ENCODE assay signal across 14 cellular contexts in the genomic region with DNA sequence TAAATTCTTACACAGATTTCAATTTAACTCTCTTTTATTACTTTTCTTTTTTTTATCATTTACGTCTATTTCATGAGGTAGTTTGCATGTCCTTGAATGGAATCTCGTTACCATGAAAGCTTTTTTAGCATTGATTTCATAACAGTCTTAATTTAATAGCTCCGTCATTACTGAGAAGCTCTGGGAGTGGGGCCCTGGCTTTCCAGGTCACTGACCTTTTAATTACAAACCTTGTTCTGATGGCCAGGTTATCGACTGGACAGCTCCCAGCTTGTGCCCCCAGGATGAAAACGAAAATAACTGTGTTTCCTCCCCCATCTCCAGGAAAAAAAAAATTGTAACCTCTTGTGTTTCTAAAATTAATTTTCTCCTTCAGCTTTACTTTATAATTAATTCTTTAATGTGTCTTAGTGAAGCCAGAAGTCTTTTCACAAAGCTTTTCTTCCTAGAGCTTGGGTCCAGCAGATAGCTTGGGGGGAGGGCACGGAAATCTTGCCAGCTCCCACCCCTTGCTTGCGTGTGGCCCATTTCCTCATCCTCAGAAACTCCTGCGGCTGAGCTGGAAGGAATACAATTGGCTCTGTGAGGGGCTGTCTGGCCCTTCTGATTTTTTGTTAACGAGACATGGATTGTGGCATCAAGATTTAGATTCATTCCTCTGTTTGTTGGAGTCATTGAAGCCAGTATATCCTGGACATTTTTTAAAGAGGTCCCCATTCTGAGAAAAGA.
DNase-seq lines count a peak whose midpoint lies in the region; ATAC-seq and TF ChIP-seq lines count a peak whose summit lies in the region.
"Had no signal": no experiment of that assay in that cellular context is flagged by ENCODE, and none has a peak within 500 bp of the region (broad histone marks: within the 10 kb centered on the region; RNA-seq: fewer than 3 reads in every experiment).

No MANE protein-coding gene starts in this region.

- no peak for TF ChIP-seq POLR2A in adrenal gland (IDR thresholded peaks at IDR 0.05)

- H3K4me3 ChIP-seq in adrenal gland: peak overlapping the region in 1 of 4 donors; percentile 24
- H3K4me3 ChIP-seq in neural progenitor cell: no peak overlapping the region
- H3K4me3 ChIP-seq: K562 had no signal

- no peaks in the 10 kb centered on the region for H3K36me3 Mint-ChIP-seq in glutamatergic neuron (ENCODE audit: unreplicated experiment)
- H3K36me3 Mint-ChIP-seq in neural progenitor cell: peaks cover 17% of the 10 kb centered on the region

- 22 to 31% (median 26%) methylated on average over 9 of the region's 9 CpGs for WGBS in adrenal gland, 4 donors

- CTCF ChIA-PET in HEK293T (lab: Yijun Ruan, JAX): interaction anchor here (0.7 kb wide), 2 partner anchors 21 to 65 kb away, joined by 3 to 5 read pairs; no protein-coding TSS in a partner anchor

- TF ChIP-seq CTCF in adrenal gland (IDR thresholded peaks at IDR 0.05) (no peak), glutamatergic neuron (IDR thresholded peaks at IDR 0.05; ENCODE audit: partially characterized antibody, unreplicated experiment) (no peak), neural progenitor cell (IDR thresholded peaks at IDR 0.05) (no peak)

- H3K4me3 Mint-ChIP-seq in glutamatergic neuron (ENCODE audit: unreplicated experiment): peak overlapping the region; percentile 60
- no peak overlapping the region for H3K4me3 Mint-ChIP-seq in neural progenitor cell
- H3K4me3 Mint-ChIP-seq: stimulated activated memory B cell treated with anti-CD40 and anti-IgM and Interleukin-4, amounts not matched to agents 10 μg/mL and 1 μg/mL and 100 μg/mL, for 72 hours had no signal

- H2AFZ ChIP-seq in neural progenitor cell (replicated peaks): no peak overlapping the region

- POLR2A ChIA-PET in HEK293T (lab: Yijun Ruan, JAX): interaction anchor here (0.7 kb wide), 1 partner anchor 163 kb away, joined by 3 read pairs; no protein-coding TSS in a partner anchor

- peak; percentile 34 for DNase-seq in GM03348 (ENCODE audit: low spot score)
- peak in 6 of 7 donors; percentile 56 to 86 (median 66) for DNase-seq in adrenal gland
- no peak for DNase-seq in glutamatergic neuron
- no peak for DNase-seq in neural progenitor cell (ENCODE audit: low spot score)
- no peak for DNase-seq in stimulated activated CD4-positive, alpha-beta T cell treated with anti-CD3 and anti-CD28 coated beads, Interleukin-4, amount 100 ng/mL, for 24 hours
- no peak for DNase-seq in DMS 273 (lab: John Stamatoyannopoulos, UW; ENCODE audit: unreplicated experiment)
- DNase-seq in HEK293T (ENCODE audit: extremely low spot score): no peak
- DNase-seq: activated effector memory CD4-positive, alpha-beta T cell treated with Interleukin-2 at 50 U/mL for 16 hours; NCI-H1436; RPMI8226; stimulated activated CD4-positive, alpha-beta T cell treated with anti-CD3 and anti-CD28 coated beads, Interleukin-4, amount 100 ng/mL, for 4 hours had no signal

- H3K27ac ChIP-seq in adrenal gland (peak overlapping the region; percentile 54 to 87 (median 72)), neural progenitor cell (no peak overlapping the region)

- H3K27me3 Mint-ChIP-seq in glutamatergic neuron (ENCODE audit: unreplicated experiment) (peaks cover 6% of the 10 kb centered on the region), neural progenitor cell (ENCODE audit: insufficient read depth, low read depth) (peaks cover 2% of the 10 kb centered on the region)
- H3K27me3 Mint-ChIP-seq: stimulated activated memory B cell treated with anti-CD40 and anti-IgM and Interleukin-4, amounts not matched to agents 10 μg/mL and 1 μg/mL and 100 μg/mL, for 72 hours had no signal

- H3K4me1 ChIP-seq in adrenal gland (replicated peaks in 1 of 2) (peaks cover 16 to 37% of the 10 kb centered on the region in 2 donors), neural progenitor cell (peaks cover 36% of the 10 kb centered on the region)

- H3K4me1 Mint-ChIP-seq in glutamatergic neuron (ENCODE audit: low read depth, unreplicated experiment) (peaks cover 47% of the 10 kb centered on the region), neural progenitor cell (peaks cover 53% of the 10 kb centered on the region)
- H3K4me1 Mint-ChIP-seq: stimulated activated memory B cell treated with anti-CD40 and anti-IgM and Interleukin-4, amounts not matched to agents 10 μg/mL and 1 μg/mL and 100 μg/mL, for 72 hours had no signal

- intact Hi-C loops in adrenal gland (cut with DNase I): no loop called here

- H3K36me3 ChIP-seq in adrenal gland (replicated peaks in 1 of 2) (no peaks in the 10 kb centered on the region), neural progenitor cell (peaks cover 6% of the 10 kb centered on the region)

- H3K4me2 ChIP-seq in neural progenitor cell: peak overlapping the region; percentile 12

- H3F3A ChIP-seq in neural progenitor cell (ENCODE audit: low read depth): peaks cover 13% of the 10 kb centered on the region

- no peak for ATAC-seq in HG02678 (IDR thresholded peaks at IDR 0.05; ENCODE audit: unreplicated experiment)
- ATAC-seq: stimulated activated memory B cell treated with anti-CD40 and anti-IgM and Interleukin-4, amounts not matched to agents 10 μg/mL and 1 μg/mL and 100 μg/mL, for 72 hours had no signal

- H3K9me3 ChIP-seq in adrenal gland (replicated peaks in 1 of 3) (no peaks in the 10 kb centered on the region), neural progenitor cell (ENCODE audit: low read depth) (no peaks in the 10 kb centered on the region)

- H3K27ac Mint-ChIP-seq in glutamatergic neuron (ENCODE audit: unreplicated experiment) (no peak overlapping the region), neural progenitor cell (no peak overlapping the region)
- H3K27ac Mint-ChIP-seq: stimulated activated memory B cell treated with anti-CD40 and anti-IgM and Interleukin-4, amounts not matched to agents 10 μg/mL and 1 μg/mL and 100 μg/mL, for 72 hours had no signal

- H3K27me3 ChIP-seq in adrenal gland (no peaks in the 10 kb centered on the region), neural progenitor cell (no peaks in the 10 kb centered on the region)

- H3K9me3 Mint-ChIP-seq in glutamatergic neuron (ENCODE audit: unreplicated experiment): peaks cover 3% of the 10 kb centered on the region
- no peaks in the 10 kb centered on the region for H3K9me3 Mint-ChIP-seq in neural progenitor cell
- H3K9me3 Mint-ChIP-seq: stimulated activated memory B cell treated with anti-CD40 and anti-IgM and Interleukin-4, amounts not matched to agents 10 μg/mL and 1 μg/mL and 100 μg/mL, for 72 hours had no signal

- peaks cover 77% of the 10 kb centered on the region for H4K20me1 ChIP-seq in neural progenitor cell (ENCODE audit: low read depth)

- no peak overlapping the region for H3K9ac ChIP-seq in neural progenitor cell

- H3K79me2 ChIP-seq in neural progenitor cell (ENCODE audit: low read depth): no peaks in the 10 kb centered on the region

TF ChIP-seq in HEK293T, 16 proteins besides CTCF, POLR2A, EP300 and RAD21:
- TF ChIP-seq ELF4 (IDR thresholded peaks at IDR 0.05) (no peak), BHLHE40 (IDR thresholded peaks at IDR 0.05; ENCODE audit: borderline replicate concordance) (no peak), TARDBP (IDR thresholded peaks at IDR 0.05) (no peak)

Comparison
In these comparisons a context has a peak if more than half of its experiments do, and no peak if none do; other contexts are left out.
1. DNase-seq: peak in GM03348 (single experiment) and adrenal gland (6 of 7); none in glutamatergic neuron (single experiment), neural progenitor cell (single experiment), stimulated activated CD4-positive, alpha-beta T cell treated with anti-CD3 and anti-CD28 coated beads, Interleukin-4, amount 100 ng/mL, for 24 hours (single experiment), DMS 273 (single experiment) and HEK293T (single experiment).